ENCODE assay signal across 8 cellular contexts in genomic region chr7:104267701-104268368, GRCh38.
DNase-seq lines count a peak whose midpoint lies in the region; ATAC-seq and TF ChIP-seq lines count a peak whose summit lies in the region.

No MANE protein-coding gene starts in this region.

- no peak overlapping the region for H2AK5ac ChIP-seq in neuronal stem cell (ENCODE audit: low read depth, low read length)

- H3K9me3 ChIP-seq in HCT116 (ENCODE audit: control insufficient read depth in 1 of 2, insufficient read depth in 1 of 2, low read depth in 1 of 2, low read length in 2 of 2) = peaks cover 0 to 15% of the 10 kb centered on the region in 2 experiments; a peak in 2 of 4 replicates
- H3K9me3 ChIP-seq in neuronal stem cell (replicated peaks in 1 of 2; ENCODE audit: control insufficient read depth in 2 of 2, insufficient read depth in 1 of 2, low read depth in 1 of 2, low read length in 2 of 2) = peaks cover 0 to 5% of the 10 kb centered on the region in 2 donors

- no peak overlapping the region for H3K18ac ChIP-seq in neuronal stem cell (ENCODE audit: low read length)

- TF ChIP-seq CTCF in AG09309 (IDR thresholded peaks at IDR 0.05; ENCODE audit: control insufficient read depth, insufficient read depth, low read depth, low read length, missing control alignments) (peak; percentile 50), HCT116 (IDR thresholded peaks at IDR 0.05 in 2 of 3, conservative IDR thresholded peaks at IDR 0.05 in 1 of 3; ENCODE audit: borderline replicate concordance in 1 of 3, insufficient read depth in 1 of 3, low read depth in 2 of 3, low read length in 2 of 3) (peak; percentile 10 to 44 (median 34); a peak in 5 of 6 replicates)

- no peak overlapping the region for H4K91ac ChIP-seq in neuronal stem cell (ENCODE audit: low read depth, low read length, poor library complexity)

- no peak overlapping the region for H2BK5ac ChIP-seq in neuronal stem cell (ENCODE audit: low read length)

- H2AFZ ChIP-seq in HCT116 (ENCODE audit: low read depth, low read length, poor library complexity, severe bottlenecking) = no peak overlapping the region
- no peak overlapping the region for H2AFZ ChIP-seq in neuronal stem cell (ENCODE audit: low read length)

- H3K27ac ChIP-seq in HCT116 (ENCODE audit: low read depth, low read length) (no peak overlapping the region), neuronal stem cell (replicated peaks; ENCODE audit: low read length) (no peak overlapping the region)

- no peak overlapping the region for H3K4me2 ChIP-seq in HCT116 (ENCODE audit: low read length)
- H3K4me2 ChIP-seq in neuronal stem cell (ENCODE audit: insufficient read depth, low read length, poor library complexity, severe bottlenecking) = no peak overlapping the region

- H3K4me1 ChIP-seq in HCT116 (ENCODE audit: control insufficient read depth in 1 of 2, insufficient read depth in 2 of 2, low read length in 2 of 2) = no peaks in the 10 kb centered on the region
- H3K4me1 ChIP-seq in neuronal stem cell (ENCODE audit: control insufficient read depth in 2 of 2, insufficient read depth in 1 of 2, low read depth in 1 of 2, low read length in 2 of 2) = no peaks in the 10 kb centered on the region

- no peaks in the 10 kb centered on the region for H3K9me2 ChIP-seq in HCT116 (ENCODE audit: insufficient read depth)

- TF ChIP-seq POLR2A in HCT116 (IDR thresholded peaks at IDR 0.05; ENCODE audit: borderline replicate concordance, extremely low read depth, insufficient read depth, insufficient read length) = no peak

- no peaks in the 10 kb centered on the region for H3K79me1 ChIP-seq in neuronal stem cell (ENCODE audit: low read depth, low read length)

- CTCF ChIA-PET in HCT116 (lab: Charles Lee) = interaction anchor here (1.4 to 1.9 kb wide), 2 partner anchors 36 to 595 kb away, joined by 3 to 13 read pairs; no protein-coding TSS in a partner anchor

- H2BK120ac ChIP-seq in neuronal stem cell (ENCODE audit: low read depth, low read length) = no peak overlapping the region

- H3K4me3 ChIP-seq in AG09309 (ENCODE audit: control insufficient read depth, low read depth, low read length) (no peak overlapping the region), HCT116 (replicated peaks in 1 of 2; ENCODE audit: low read depth in 1 of 2, low read length in 2 of 2) (no peak overlapping the region), neuronal stem cell (ENCODE audit: low read length in 2 of 2) (no peak overlapping the region)

- no TSS peak for BruUV-seq in HCT116 (replicated peaks; lab: Mats Ljungman, UMichigan)

- intact Hi-C loops in HCT116 (cut with micrococcal nuclease) = no loop called here

- POLR2A ChIA-PET in HCT116 (lab: Charles Lee) = no interaction called here

- H3K27me3 ChIP-seq in HCT116 (ENCODE audit: insufficient read depth, low read length) (peaks cover 13% of the 10 kb centered on the region), neuronal stem cell (ENCODE audit: control insufficient read depth in 3 of 3, insufficient read depth in 3 of 3, low read depth in 1 of 3, low read length in 3 of 3) (no peaks in the 10 kb centered on the region)

- H3K4ac ChIP-seq in neuronal stem cell (ENCODE audit: low read length) = no peak overlapping the region

- H3K23ac ChIP-seq in neuronal stem cell (ENCODE audit: low read depth, low read length, poor library complexity) = no peak overlapping the region

- H2BK12ac ChIP-seq in neuronal stem cell (ENCODE audit: low read length) = no peak overlapping the region

- H3K79me2 ChIP-seq in HCT116 (ENCODE audit: insufficient read depth, low read length) = no peaks in the 10 kb centered on the region

- DNase-seq in AG09309 (ENCODE audit: low read depth) (no peak), HCT116 (ENCODE audit: low read depth, low spot score) (no peak), iPS-NIHi7 (ENCODE audit: extremely low spot score) (peak; percentile 25), neuronal stem cell (ENCODE audit: low spot score) (no peak)

- no peaks in the 10 kb centered on the region for H4K20me1 ChIP-seq in HCT116 (ENCODE audit: insufficient read depth)

- no peak for ATAC-seq in HCT116
- ATAC-seq in SK-N-SH treated with all-trans-retinoic acid at 6 μM for 48 hours = peak; percentile 78
- ATAC-seq in GM21447 (IDR thresholded peaks at IDR 0.05; ENCODE audit: unreplicated experiment) = no peak
- ATAC-seq in HG03139 (IDR thresholded peaks at IDR 0.05; ENCODE audit: unreplicated experiment) = no peak
- no peak for ATAC-seq in HG03354 (IDR thresholded peaks at IDR 0.05; ENCODE audit: poor library complexity, severe bottlenecking, unreplicated experiment)

- H4K8ac ChIP-seq in neuronal stem cell (ENCODE audit: low read depth, low read length) = no peak overlapping the region

- no CpG with 5 or more reads among the region's 3 CpGs for WGBS in neuronal stem cell (ENCODE audit: extremely low coverage in 2 of 2, insufficient read length in 2 of 2, insufficient replicate concordance in 1 of 2), 2 donors

- RAD21 ChIA-PET in HCT116 (lab: Charles Lee; ENCODE audit: low non-redundant PET in 1 of 2, low total read pairs in 2 of 2, uncharacterized antibody in 2 of 2, unreplicated experiment in 2 of 2) = no interaction called here

- no peaks in the 10 kb centered on the region for H3K36me3 ChIP-seq in HCT116 (ENCODE audit: control insufficient read depth in 1 of 2, insufficient read depth in 2 of 2, low read length in 2 of 2)
- H3K36me3 ChIP-seq in neuronal stem cell (replicated peaks in 1 of 2; ENCODE audit: control insufficient read depth in 2 of 2, insufficient read depth in 2 of 2, low read length in 2 of 2) = no peaks in the 10 kb centered on the region

- H2BK15ac ChIP-seq in neuronal stem cell (ENCODE audit: low read length) = no peak overlapping the region

- H3K14ac ChIP-seq in neuronal stem cell (ENCODE audit: low read length) = no peak overlapping the region

- TF ChIP-seq RAD21 in HCT116 (IDR thresholded peaks at IDR 0.05; ENCODE audit: low read depth) = no peak

- H3K9ac ChIP-seq in HCT116 (ENCODE audit: low read length) (no peak overlapping the region), neuronal stem cell (ENCODE audit: low read depth, low read length, poor library complexity) (no peak overlapping the region)

TF ChIP-seq in HCT116, 20 proteins besides CTCF, POLR2A, EP300 and RAD21:
- TF ChIP-seq FOSL1 (IDR thresholded peaks at IDR 0.05; ENCODE audit: low read depth) = no peak
- TF ChIP-seq POLR2AphosphoS5 (IDR thresholded peaks at IDR 0.05; ENCODE audit: low read depth, low read length) = no peak

TF ChIP-seq in SK-N-SH treated with all-trans-retinoic acid at 6 μM for 48 hours, 23 proteins besides CTCF, POLR2A, EP300 and RAD21:
- TF ChIP-seq POU6F1 (CRISPR knock-in tag; IDR thresholded peaks at IDR 0.05; ENCODE audit: borderline replicate concordance, low read depth) (no peak), ISL1 (CRISPR knock-in tag; IDR thresholded peaks at IDR 0.05) (no peak)
TF ChIP-seq in SK-N-SH treated with all-trans-retinoic acid at 6 μM for 48 hours: peak in this region for 0.
